Comparison of ENCODE assay signal across 19 cellular contexts in genomic region chr10:117170244-117170643, GRCh38. TPM values are rescaled to one million over a fixed set of nuclear protein-coding genes. Genes with fewer than 3 reads are reported as not detected.
"Had no signal": no experiment of that assay in that cellular context is flagged by ENCODE, and none has a peak within 500 bp of the region (broad histone marks: within the 10 kb centered on the region; RNA-seq: fewer than 3 reads in every experiment).

No MANE protein-coding gene starts in this region.

- H3K27ac ChIP-seq: foreskin keratinocyte, prostate gland, spleen, tibial nerve had no signal

- H3K9me3 ChIP-seq: prostate gland, spleen, tibial nerve had no signal

- H3K36me3 ChIP-seq: prostate gland, spleen, tibial nerve had no signal

- H3K4me3 ChIP-seq: prostate gland, spleen, tibial nerve had no signal

- H3K4me1 ChIP-seq: foreskin keratinocyte had no signal

- H3K4me3 Mint-ChIP-seq: activated T-cell treated with anti-CD3 and anti-CD28 coated beads, Interleukin-2, amount 50 U/mL, for 4 hours; natural killer cell; stimulated activated memory B cell treated with anti-CD40 and anti-IgM and Interleukin-4, amounts not matched to agents 10 μg/mL and 1 μg/mL and 100 μg/mL, for 72 hours had no signal

- H3K36me3 Mint-ChIP-seq: activated naive CD8-positive, alpha-beta T cell; natural killer cell; stimulated activated memory B cell treated with anti-CD40 and anti-IgM and Interleukin-4, amounts not matched to agents 10 μg/mL and 1 μg/mL and 100 μg/mL, for 72 hours had no signal

- ATAC-seq: activated CD4-positive, CD25-positive, alpha-beta regulatory T cell treated with anti-CD3 and anti-CD28 coated beads, Interleukin-2, amount 50 U/mL, for 24 hours; activated T-cell treated with anti-CD3 and anti-CD28 coated beads, Interleukin-2, amount 50 U/mL, for 4 hours; esophagus mucosa; foreskin keratinocyte; natural killer cell; sciatic nerve; stimulated activated memory B cell treated with anti-CD40 and anti-IgM and Interleukin-4, amounts not matched to agents 10 μg/mL and 1 μg/mL and 100 μg/mL, for 72 hours had no signal

- H3K9me3 Mint-ChIP-seq: activated T-cell treated with anti-CD3 and anti-CD28 coated beads, Interleukin-2, amount 50 U/mL, for 4 hours; natural killer cell; stimulated activated memory B cell treated with anti-CD40 and anti-IgM and Interleukin-4, amounts not matched to agents 10 μg/mL and 1 μg/mL and 100 μg/mL, for 72 hours had no signal

- H3K27ac Mint-ChIP-seq: activated naive CD8-positive, alpha-beta T cell; natural killer cell; stimulated activated memory B cell treated with anti-CD40 and anti-IgM and Interleukin-4, amounts not matched to agents 10 μg/mL and 1 μg/mL and 100 μg/mL, for 72 hours had no signal

- DNase-seq: activated CD4-positive, alpha-beta T cell treated with anti-CD3 and anti-CD28 coated beads, Interleukin-2, amount 50 U/mL, for 48 hours; activated gamma-delta T cell; activated T-cell treated with anti-CD3 and anti-CD28 coated beads, Interleukin-2, amount 50 U/mL, for 4 hours; dermis blood vessel endothelial cell; foreskin keratinocyte; natural killer cell; spleen; stimulated activated CD4-positive, alpha-beta T cell treated with anti-CD3 and anti-CD28 coated beads, Interleukin-1b, Interleukin-23, amount 100 ng/mL, for 48 hours; T-helper 2 cell had no signal

RNA-seq across cellular contexts. Expression of gene KCNK18, which starts 27.0 kb away (rescaled TPM):
- total RNA-seq: activated T-cell treated with anti-CD3 and anti-CD28 coated beads, Interleukin-2, amount 50 U/mL, for 4 hours; cerebellum; dermis blood vessel endothelial cell; esophagus mucosa; foreskin keratinocyte; lung microvascular endothelial cell; mucosa of gallbladder; natural killer cell; prostate gland; sciatic nerve; spleen; tibial nerve had no signal
- polyA plus RNA-seq: foreskin keratinocyte, spleen had no signal

RNA-seq across cellular contexts. Expression of gene VAX1, which starts 32.2 kb away (rescaled TPM):
- total RNA-seq: activated T-cell treated with anti-CD3 and anti-CD28 coated beads, Interleukin-2, amount 50 U/mL, for 4 hours; cerebellum; dermis blood vessel endothelial cell; lung microvascular endothelial cell; mucosa of gallbladder; natural killer cell; prostate gland; sciatic nerve; spleen; tibial nerve had no signal
- polyA plus RNA-seq: spleen had no signal
